In the genomic region with DNA sequence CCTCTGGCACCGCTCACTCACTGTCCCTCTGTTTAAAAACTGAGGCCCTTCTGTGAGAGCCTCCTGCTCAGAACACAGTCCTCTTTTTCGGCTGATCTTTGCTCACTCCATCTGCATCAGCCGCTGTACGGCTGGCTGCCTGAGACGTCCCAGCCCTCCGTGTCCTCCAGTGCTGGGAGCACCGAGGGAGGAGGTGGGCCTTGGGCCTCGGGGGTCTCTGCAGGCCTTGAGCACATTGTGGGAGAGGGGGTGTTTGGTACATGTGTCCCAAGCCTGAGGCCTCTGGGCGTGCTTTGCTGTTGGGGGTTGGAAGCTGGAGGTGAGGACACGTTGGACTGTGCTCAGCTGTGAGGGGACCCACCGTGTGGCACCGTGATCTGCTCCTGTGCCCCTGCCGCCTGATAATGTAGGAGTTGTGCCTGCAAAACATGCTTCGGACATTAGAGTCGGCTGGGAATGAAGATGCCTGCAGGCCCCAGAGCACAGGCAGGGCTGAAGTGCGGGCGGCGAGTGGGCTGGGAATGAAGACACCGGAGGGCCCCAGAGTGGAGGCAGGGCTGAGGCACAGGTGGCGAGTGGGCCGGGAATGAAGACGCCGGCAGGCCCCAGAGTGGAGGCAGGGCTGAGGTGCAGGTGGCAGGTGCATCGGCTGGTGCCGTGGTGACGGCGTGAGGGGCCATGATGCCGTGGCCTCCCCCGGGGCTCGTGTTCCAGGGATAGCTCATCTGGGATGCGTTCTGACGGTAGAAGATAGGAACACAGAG, we compare ENCODE assay signal across 19 cellular contexts. TPM values are rescaled to one million over a fixed set of nuclear protein-coding genes. Genes with fewer than 3 reads are reported as not detected.
DNase-seq lines count a peak whose midpoint lies in the region; TF ChIP-seq lines count a peak whose summit lies in the region.
"Had no signal": no experiment of that assay in that cellular context is flagged by ENCODE, and none has a peak within 500 bp of the region (broad histone marks: within the 10 kb centered on the region; RNA-seq: fewer than 3 reads in every experiment).

No MANE protein-coding gene starts in this region.

- H3K9me3 Mint-ChIP-seq in brain, result peaks cover 0 to 2% (median 0%) of the 10 kb centered on the region in 5 experiments
- H3K9me3 Mint-ChIP-seq: CD4-positive, alpha-beta T cell had no signal

- H3K27me3 ChIP-seq in layer of hippocampus (ENCODE audit: control insufficient read depth, insufficient read depth, low read length) (peaks cover 8% of the 10 kb centered on the region), MG63 (peaks cover 11% of the 10 kb centered on the region)

- H3K9me3 ChIP-seq in MG63, result no peaks in the 10 kb centered on the region

- peak overlapping the region; percentile 18 for H3K27ac ChIP-seq in layer of hippocampus (ENCODE audit: low read depth, low read length)
- H3K27ac ChIP-seq in substantia nigra (ENCODE audit: low read depth, low read length, poor library complexity, severe bottlenecking), result peak overlapping the region; percentile 10

- H3K4me3 ChIP-seq in MG63, result no peak overlapping the region

- no peaks in the 10 kb centered on the region for H3K36me3 ChIP-seq in MG63

- H3K4me3 Mint-ChIP-seq in brain, result peak overlapping the region; percentile 45 to 92 (median 90)
- H3K4me3 Mint-ChIP-seq: B cell; CD4-positive, alpha-beta T cell had no signal

- no peaks in the 10 kb centered on the region for H3K27me3 Mint-ChIP-seq in brain

- TF ChIP-seq CTCF in brain (conservative IDR thresholded peaks at IDR 0.05), result no peak

- peak overlapping the region; percentile 27 to 97 (median 84) for H3K27ac Mint-ChIP-seq in brain
- H3K27ac Mint-ChIP-seq: B cell; CD4-positive, alpha-beta T cell had no signal

- peaks cover 68% of the 10 kb centered on the region for H3K4me1 Mint-ChIP-seq in brain

- H3K36me3 Mint-ChIP-seq in brain, result peaks cover 11% of the 10 kb centered on the region

- DNase-seq in NCI-H510A treated with DMSO at 0.1 percent for 48 hours (lab: John Stamatoyannopoulos, UW), result peak; percentile 9
- DNase-seq in NCI-H510A (lab: John Stamatoyannopoulos, UW), result no peak
- no peak for DNase-seq in substantia nigra (lab: John Stamatoyannopoulos, UW)
- no peak for DNase-seq in NCI-H187 treated with DMSO at 0.1 percent for 48 hours (lab: John Stamatoyannopoulos, UW)
- no peak for DNase-seq in MG63
- DNase-seq in HT-29 (ENCODE audit: low spot score), result no peak
- DNase-seq: CD4-positive, alpha-beta T cell; DMS153; GDM1; HCEC 1CT; NCI-H1092 treated with DMSO at 0.1 percent for 48 hours; NCI-H1694; NCI-H2107; NCI-H446; NCI-H748 treated with DMSO at 0.1 percent for 48 hours; NK-92 treated with Interleukin-12 subunit alpha and Interleukin-12 subunit beta, amount 100 ng/mL, for 24 hours had no signal

RNA-seq across cellular contexts. Expression of a gene that starts 30.6 kb away (rescaled TPM):
- 61.7 TPM for polyA plus RNA-seq in brain (ENCODE audit: insufficient read depth, low read depth, low replicate concordance)
- 5.8 TPM in 1 of 2 replicates, not detected in the other for total RNA-seq in MG63 (2014; rRNA removed; shearing (Covaris generic); ENCODE audit: low replicate concordance)
- 46.7 and 53.2 TPM in 2 replicates for total RNA-seq in HT-29 (2014; rRNA removed; shearing (Covaris generic))
